ENCODE assay signal across 1 cellular context in genomic region chr3:168096210-168096795, GRCh38.
TF ChIP-seq lines count a peak whose summit lies in the region.

No MANE protein-coding gene starts in this region.

TF ChIP-seq in K562, 482 proteins besides CTCF, POLR2A, EP300 and RAD21 (continued from another document and continues in another):
- TF ChIP-seq ZNF518B (CRISPR knock-in tag; IDR thresholded peaks at IDR 0.05): no peak
- no peak for TF ChIP-seq KLF13 (tag; IDR thresholded peaks at IDR 0.05; ENCODE audit: borderline replicate concordance, low read depth)
- TF ChIP-seq ZNF445 (CRISPR knock-in tag; IDR thresholded peaks at IDR 0.05; ENCODE audit: low read depth): 0 out of 2 replicates have a peak, but pooled peaks have one; percentile 25
- no peak for TF ChIP-seq ZBTB34 (CRISPR knock-in tag; IDR thresholded peaks at IDR 0.05)
- no peak; the same call in 1 of the 2 replicates for TF ChIP-seq SMAD4 (CRISPR knock-in tag; conservative IDR thresholded peaks at IDR 0.05)
- no peak for TF ChIP-seq ZMIZ1 (IDR thresholded peaks at IDR 0.05; ENCODE audit: low read depth in 2 of 2, low read length in 2 of 2)
- peak; percentile 91 for TF ChIP-seq ZBTB26 (CRISPR knock-in tag; IDR thresholded peaks at IDR 0.05)
- TF ChIP-seq BHLHE40 (IDR thresholded peaks at IDR 0.05; ENCODE audit: low read length): peak; percentile 55
- no peak for TF ChIP-seq SMAD2 (IDR thresholded peaks at IDR 0.05; ENCODE audit: low read depth, low read length)
- no peak for TF ChIP-seq ZNF277 (CRISPR knock-in tag; IDR thresholded peaks at IDR 0.05; ENCODE audit: borderline replicate concordance)
- no peak for TF ChIP-seq E2F3 (CRISPR knock-in tag; IDR thresholded peaks at IDR 0.05)
- TF ChIP-seq BACH1 (tag; IDR thresholded peaks at IDR 0.05): peak; percentile 49; the same call in 1 of the 2 replicates
- 0 out of 2 replicates have a peak, but pooled peaks have one; percentile 19 for TF ChIP-seq CC2D1A (IDR thresholded peaks at IDR 0.05)
- no peak for TF ChIP-seq CBX1 (IDR thresholded peaks at IDR 0.05; ENCODE audit: low read depth)
- peak; percentile 7 for TF ChIP-seq GATA2 (CRISPR knock-in tag; IDR thresholded peaks at IDR 0.05)
- TF ChIP-seq ZNF707 (CRISPR knock-in tag; conservative IDR thresholded peaks at IDR 0.05): no peak
- peak; percentile 83 for TF ChIP-seq USF1 (CRISPR knock-in tag; IDR thresholded peaks at IDR 0.05)
- no peak for TF ChIP-seq NFIC (IDR thresholded peaks at IDR 0.05)
- TF ChIP-seq CREB1 (IDR thresholded peaks at IDR 0.05): no peak
- TF ChIP-seq CREB1 (CRISPR knock-in tag; IDR thresholded peaks at IDR 0.05): no peak
- TF ChIP-seq DACH1 (IDR thresholded peaks at IDR 0.05; ENCODE audit: partially characterized antibody): no peak
- TF ChIP-seq SOX6 (IDR thresholded peaks at IDR 0.05): no peak
- TF ChIP-seq ZNF583 (CRISPR knock-in tag; IDR thresholded peaks at IDR 0.05): 0 out of 2 replicates have a peak, but pooled peaks have one; percentile 53
- no peak for TF ChIP-seq RBM39 (optimal IDR thresholded peaks at IDR 0.05; ENCODE audit: low read depth, low read length)
- TF ChIP-seq PCBP2 (IDR thresholded peaks at IDR 0.05; ENCODE audit: low read depth, low read length, poor library complexity, severe bottlenecking): no peak
- peak; percentile 38 for TF ChIP-seq PHF20 (IDR thresholded peaks at IDR 0.05; ENCODE audit: partially characterized antibody)
- TF ChIP-seq TRIM28 (IDR thresholded peaks at IDR 0.05): no peak
- no peak for TF ChIP-seq THRA (IDR thresholded peaks at IDR 0.05)
- TF ChIP-seq ETV5 (CRISPR knock-in tag; IDR thresholded peaks at IDR 0.05; ENCODE audit: low read depth): peak; percentile 27; the same call in 1 of the 2 replicates
- TF ChIP-seq TARDBP (IDR thresholded peaks at IDR 0.05): no peak
- no peak for TF ChIP-seq TRIM25 (IDR thresholded peaks at IDR 0.05; ENCODE audit: borderline replicate concordance)
- TF ChIP-seq MXD1 (CRISPR knock-in tag; IDR thresholded peaks at IDR 0.05; ENCODE audit: borderline replicate concordance, poor library complexity, severe bottlenecking): peak; percentile 71
- TF ChIP-seq NFRKB (IDR thresholded peaks at IDR 0.05; ENCODE audit: low read depth): peak; percentile 84
- no peak for TF ChIP-seq ZC3H4 (CRISPR knock-in tag; IDR thresholded peaks at IDR 0.05; ENCODE audit: borderline replicate concordance)
- peak; percentile 82 for TF ChIP-seq ZNF592 (IDR thresholded peaks at IDR 0.05)
- 0 out of 2 replicates have a peak, but pooled peaks have one; percentile 4 for TF ChIP-seq ZNF282 (CRISPR knock-in tag; IDR thresholded peaks at IDR 0.05)
- TF ChIP-seq KDM1A (IDR thresholded peaks at IDR 0.05): no peak
